Comparison of ENCODE assay signal across 17 cellular contexts in genomic region chr13:99203601-99204579, GRCh38. TPM values are rescaled to one million over a fixed set of nuclear protein-coding genes. Genes with fewer than 3 reads are reported as not detected.
DNase-seq lines count a peak whose midpoint lies in the region; ATAC-seq and TF ChIP-seq lines count a peak whose summit lies in the region.
"Had no signal": no experiment of that assay in that cellular context is flagged by ENCODE, and none has a peak within 500 bp of the region (broad histone marks: within the 10 kb centered on the region; RNA-seq: fewer than 3 reads in every experiment).

No MANE protein-coding gene starts in this region.

- peaks cover 0 to 18% (median 0%) of the 10 kb centered on the region in 9 donors for H3K36me3 ChIP-seq in heart right ventricle

- no peaks in the 10 kb centered on the region for H3K27me3 ChIP-seq in heart right ventricle
- H3K27me3 ChIP-seq: tibial nerve had no signal

- H3K4me1 ChIP-seq in heart right ventricle: peaks cover 7 to 50% (median 36%) of the 10 kb centered on the region in 9 donors

- intact Hi-C loops in heart right ventricle (cut with DNase I) (loop anchor here in 1 of 10 donors (5.0 kb wide), 1 partner anchor 58 kb away; no protein-coding TSS in a partner anchor), cardiac septum (cut with DNase I) (loop anchor here (5.0 kb wide), 2 partner anchors 63 to 117 kb away; no protein-coding TSS in a partner anchor)

- peaks cover 22% of the 10 kb centered on the region for H3K4me1 Mint-ChIP-seq in chondrocyte (ENCODE audit: low read depth)
- H3K4me1 Mint-ChIP-seq in type B pancreatic cell (ENCODE audit: unreplicated experiment): peaks cover 59% of the 10 kb centered on the region

- TF ChIP-seq CTCF in heart right ventricle (IDR thresholded peaks at IDR 0.05) (no peak), chondrocyte (IDR thresholded peaks at IDR 0.05) (no peak), type B pancreatic cell (conservative IDR thresholded peaks at IDR 0.05) (no peak), coronary artery (IDR thresholded peaks at IDR 0.05) (no peak)

- H3K4me3 Mint-ChIP-seq in chondrocyte (ENCODE audit: unreplicated experiment) (no peak overlapping the region), type B pancreatic cell (peak overlapping the region; percentile 39)

- ATAC-seq in heart right ventricle (no peak), HG03045 (IDR thresholded peaks at IDR 0.05; ENCODE audit: unreplicated experiment) (no peak)
- ATAC-seq: sciatic nerve had no signal

- peak overlapping the region in 6 of 10 donors; percentile 5 to 62 (median 28) for H3K27ac ChIP-seq in heart right ventricle
- H3K27ac ChIP-seq in coronary artery: no peak overlapping the region
- H3K27ac ChIP-seq: tibial nerve had no signal

- 79 to 83% methylated on average over 9 of the region's 9 CpGs for WGBS in heart right ventricle, 2 donors

- H3K36me3 Mint-ChIP-seq in chondrocyte (ENCODE audit: low read depth): peaks cover 2% of the 10 kb centered on the region
- H3K36me3 Mint-ChIP-seq in type B pancreatic cell: peaks cover 48% of the 10 kb centered on the region

- H3K27me3 Mint-ChIP-seq in chondrocyte (ENCODE audit: low read depth): no peaks in the 10 kb centered on the region
- no peaks in the 10 kb centered on the region for H3K27me3 Mint-ChIP-seq in type B pancreatic cell

- H3K27ac Mint-ChIP-seq in chondrocyte (ENCODE audit: unreplicated experiment) (peak overlapping the region; percentile 28), type B pancreatic cell (peak overlapping the region; percentile 45)

- no peak for DNase-seq in heart right ventricle
- DNase-seq in cardiac septum (ENCODE audit: low spot score): no peak
- DNase-seq in NAMALWA (ENCODE audit: low spot score): peak; percentile 67
- DNase-seq in chondrocyte (ENCODE audit: low spot score): no peak
- DNase-seq in type B pancreatic cell (ENCODE audit: extremely low spot score, unreplicated experiment): no peak
- DNase-seq in ureter (ENCODE audit: low spot score): no peak
- DNase-seq in coronary artery (ENCODE audit: low spot score): no peak
- DNase-seq: activated CD4-positive, alpha-beta T cell treated with anti-CD3 and anti-CD28 coated beads for 1 hour; aorta; GF-D8; mesendoderm; NCI-H1048; NCI-H526 treated with DMSO at 0.1 percent for 48 hours; SHP77 treated with DMSO at 0.1 percent for 48 hours had no signal

- no peaks in the 10 kb centered on the region for H3K9me3 ChIP-seq in heart right ventricle
- H3K9me3 ChIP-seq: tibial nerve had no signal

- H3K9me3 Mint-ChIP-seq in chondrocyte (ENCODE audit: low read depth) (no peaks in the 10 kb centered on the region), type B pancreatic cell (no peaks in the 10 kb centered on the region)

- H3K4me3 ChIP-seq in heart right ventricle: no peak overlapping the region
- no peak overlapping the region for H3K4me3 ChIP-seq in coronary artery
- H3K4me3 ChIP-seq: tibial nerve had no signal

RNA-seq across cellular contexts. Expression of gene UBAC2, which starts 3.2 kb away (rescaled TPM):
- total RNA-seq in heart right ventricle (10 to 100 TPM; 31.8 to 60.4 (median 47.0) TPM), cardiac septum (61.2 TPM), chondrocyte (70.8 to 76.0 TPM (median 74.9 TPM) in 3 replicates), type B pancreatic cell (ENCODE audit: low replicate concordance) (66.0 and 77.2 TPM in 2 replicates), ureter (55.9 TPM)
- 10 to 100 TPM; 38.4 to 59.0 TPM for polyA plus RNA-seq in heart right ventricle

RNA-seq across cellular contexts. Expression of gene GPR18, which starts 54.3 kb away (rescaled TPM):
- total RNA-seq in heart right ventricle (under 1 TPM in 1 of 10 donors, not detected in 9; 0.95 TPM), cardiac septum (not detected), chondrocyte (not detected in 3 replicates), type B pancreatic cell (ENCODE audit: low replicate concordance) (not detected in 2 replicates), ureter (0.26 TPM)
- polyA plus RNA-seq in heart right ventricle: not detected
- total RNA-seq: sciatic nerve, tibial nerve had no signal

Comparison
In these comparisons a context has a peak if more than half of its experiments do, and no peak if none do; other contexts are left out.
1. H3K27ac ChIP-seq: peak in heart right ventricle (6 of 10); none in coronary artery (0 of 2).